14 cellular contexts compared by ENCODE assay signal in the genomic region with DNA sequence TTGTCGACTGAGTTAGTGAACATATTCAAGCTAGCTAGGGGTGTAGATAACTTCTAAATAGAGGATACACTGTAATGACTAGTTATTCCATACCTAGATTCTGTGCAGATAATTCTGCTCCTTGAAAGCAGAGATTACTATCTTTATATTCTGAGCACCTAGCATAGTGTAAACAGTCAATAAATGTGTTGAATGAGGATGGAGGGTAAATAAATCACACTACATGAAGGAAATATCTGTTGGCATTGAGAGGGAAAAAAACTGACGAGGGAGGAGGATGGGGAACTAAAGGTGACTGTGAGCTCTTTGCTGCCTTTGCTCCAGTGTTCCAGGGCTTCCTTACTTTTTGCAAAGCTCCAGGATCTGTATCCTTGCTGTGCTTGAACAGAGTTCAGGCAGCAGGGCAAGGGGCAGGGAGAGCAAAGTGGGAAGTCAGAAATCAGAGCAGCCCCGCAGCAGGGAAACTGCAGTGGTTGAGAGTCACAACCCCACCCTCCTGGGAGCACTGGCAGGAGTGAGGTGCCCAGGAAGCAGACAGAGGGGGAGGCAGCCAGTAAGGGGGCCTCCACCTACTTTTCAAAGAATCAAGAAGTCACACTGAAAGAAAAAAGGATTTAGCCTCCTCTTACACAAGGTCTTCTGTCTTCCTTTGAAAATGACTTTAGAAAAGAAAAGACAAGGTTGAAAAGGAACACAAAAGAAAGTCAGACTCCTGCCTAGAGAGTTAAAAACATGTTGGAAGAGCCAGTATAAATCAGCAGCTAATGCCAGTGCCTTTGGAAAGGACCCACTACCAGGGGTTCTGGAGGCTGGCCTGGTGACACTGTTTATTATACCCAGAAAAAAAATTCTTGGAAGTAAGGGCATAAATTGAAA.
DNase-seq lines count a peak whose midpoint lies in the region; ATAC-seq and TF ChIP-seq lines count a peak whose summit lies in the region.
"Had no signal": no experiment of that assay in that cellular context is flagged by ENCODE, and none has a peak within 500 bp of the region (broad histone marks: within the 10 kb centered on the region; RNA-seq: fewer than 3 reads in every experiment).

No MANE protein-coding gene starts in this region.

- no peaks in the 10 kb centered on the region for H3K36me3 ChIP-seq in CD4-positive, CD25-positive, alpha-beta regulatory T cell (ENCODE audit: control insufficient read depth, insufficient read depth, low read length)
- H3K36me3 ChIP-seq in esophagus muscularis mucosa (no peaks in the 10 kb centered on the region), heart right ventricle (no peaks in the 10 kb centered on the region)
- H3K36me3 ChIP-seq: gastrocnemius medialis, neutrophil, thoracic aorta had no signal

- H3K4me3 ChIP-seq in CD4-positive, CD25-positive, alpha-beta regulatory T cell (ENCODE audit: low read depth, low read length), result no peak overlapping the region
- H3K4me3 ChIP-seq in esophagus muscularis mucosa (no peak overlapping the region), heart right ventricle (no peak overlapping the region)
- H3K4me3 ChIP-seq: gastrocnemius medialis, skin epidermis, thoracic aorta had no signal

- 72% methylated on average over 3 of the region's 3 CpGs for WGBS in esophagus muscularis mucosa
- 53 to 55% methylated on average over 3 of the region's 3 CpGs for WGBS in heart right ventricle, 2 donors

- peak in 1 of 3 donors; percentile 76 for DNase-seq in CD4-positive, CD25-positive, alpha-beta regulatory T cell
- DNase-seq in D341Med (ENCODE audit: low spot score) (peak; percentile 12), left colon (peak in 1 of 2 donors; percentile 10), esophagus muscularis mucosa (ENCODE audit: extremely low spot score) (no peak), SIG-M5 treated with dmso at 0.1 percent for 504 hours (lab: John Stamatoyannopoulos, UW; ENCODE audit: unreplicated experiment) (no peak), heart right ventricle (no peak)
- peak; percentile 47 for DNase-seq in activated CD8-positive, alpha-beta T cell treated with anti-CD3 and anti-CD28 coated beads, Interleukin-2, amount 10 ng/mL, durations not matched to agents 7 days and 5 days
- DNase-seq: gastrocnemius medialis, Karpas-422, SW 1271 had no signal

- no peak overlapping the region for H3K27ac ChIP-seq in CD4-positive, CD25-positive, alpha-beta regulatory T cell (ENCODE audit: insufficient read depth, low read length, poor library complexity, severe bottlenecking)
- H3K27ac ChIP-seq in esophagus muscularis mucosa (replicated peaks in 1 of 4) (no peak overlapping the region), heart right ventricle (no peak overlapping the region)
- H3K27ac ChIP-seq: gastrocnemius medialis, neutrophil, skin epidermis, thoracic aorta had no signal

- intact Hi-C loops in left colon (cut with DNase I, micrococcal nuclease) (no loop called here), esophagus muscularis mucosa (cut with DNase I) (no loop called here), heart right ventricle (cut with DNase I) (no loop called here)

- no peaks in the 10 kb centered on the region for H3K27me3 ChIP-seq in CD4-positive, CD25-positive, alpha-beta regulatory T cell (ENCODE audit: control insufficient read depth, insufficient read depth, low read length)
- no peaks in the 10 kb centered on the region for H3K27me3 ChIP-seq in esophagus muscularis mucosa
- H3K27me3 ChIP-seq in heart right ventricle, result no peaks in the 10 kb centered on the region
- H3K27me3 ChIP-seq: gastrocnemius medialis, neutrophil had no signal

- no peak for TF ChIP-seq POLR2A in esophagus muscularis mucosa (IDR thresholded peaks at IDR 0.05; ENCODE audit: low read depth)

- H3K9me3 Mint-ChIP-seq in CD4-positive, CD25-positive, alpha-beta regulatory T cell, result no peaks in the 10 kb centered on the region
- H3K9me3 Mint-ChIP-seq in activated CD8-positive, alpha-beta T cell treated with anti-CD3 and anti-CD28 coated beads, Interleukin-2, amount 10 ng/mL, durations not matched to agents 7 days and 5 days (ENCODE audit: insufficient read depth), result peaks cover 11% of the 10 kb centered on the region

- CTCF ChIA-PET in activated CD8-positive, alpha-beta T cell treated with anti-CD3 and anti-CD28 coated beads, Interleukin-2, amount 10 ng/mL, durations not matched to agents 7 days and 5 days (lab: Charles Lee), result interaction anchor here (1.3 kb wide), 1 partner anchor 10 kb away, joined by 3 read pairs; no protein-coding TSS in a partner anchor

- H3K27me3 Mint-ChIP-seq in CD4-positive, CD25-positive, alpha-beta regulatory T cell, result no peaks in the 10 kb centered on the region
- H3K27me3 Mint-ChIP-seq in activated CD8-positive, alpha-beta T cell treated with anti-CD3 and anti-CD28 coated beads, Interleukin-2, amount 10 ng/mL, durations not matched to agents 7 days and 5 days (ENCODE audit: low read depth), result no peaks in the 10 kb centered on the region

- peaks cover 10 to 51% (median 32%) of the 10 kb centered on the region in 4 donors for H3K4me1 Mint-ChIP-seq in CD4-positive, CD25-positive, alpha-beta regulatory T cell
- H3K4me1 Mint-ChIP-seq in activated CD8-positive, alpha-beta T cell treated with anti-CD3 and anti-CD28 coated beads, Interleukin-2, amount 10 ng/mL, durations not matched to agents 7 days and 5 days (ENCODE audit: low read depth), result peaks cover 84% of the 10 kb centered on the region

- TF ChIP-seq CTCF in esophagus muscularis mucosa (IDR thresholded peaks at IDR 0.05) (no peak), heart right ventricle (IDR thresholded peaks at IDR 0.05) (no peak)

- H3K9me3 ChIP-seq in CD4-positive, CD25-positive, alpha-beta regulatory T cell (ENCODE audit: control insufficient read depth in 2 of 2, low read length in 2 of 2), result no peaks in the 10 kb centered on the region
- H3K9me3 ChIP-seq in esophagus muscularis mucosa, result no peaks in the 10 kb centered on the region
- H3K9me3 ChIP-seq in heart right ventricle, result no peaks in the 10 kb centered on the region
- H3K9me3 ChIP-seq: gastrocnemius medialis, neutrophil, thoracic aorta had no signal

- peak overlapping the region; percentile 81 to 88 (median 87) for H3K27ac Mint-ChIP-seq in CD4-positive, CD25-positive, alpha-beta regulatory T cell
- H3K27ac Mint-ChIP-seq in activated CD8-positive, alpha-beta T cell treated with anti-CD3 and anti-CD28 coated beads, Interleukin-2, amount 10 ng/mL, durations not matched to agents 7 days and 5 days, result peak overlapping the region; percentile 72

- H3K4me1 ChIP-seq in CD4-positive, CD25-positive, alpha-beta regulatory T cell (ENCODE audit: control insufficient read depth, insufficient read depth, low read length, poor library complexity, severe bottlenecking), result peaks cover 7% of the 10 kb centered on the region
- H3K4me1 ChIP-seq in esophagus muscularis mucosa (peaks cover 0 to 4% (median 0%) of the 10 kb centered on the region in 4 donors), heart right ventricle (peaks cover 0 to 6% (median 0%) of the 10 kb centered on the region in 9 donors)
- H3K4me1 ChIP-seq: gastrocnemius medialis had no signal

- POLR2A ChIA-PET in activated CD8-positive, alpha-beta T cell treated with anti-CD3 and anti-CD28 coated beads, Interleukin-2, amount 10 ng/mL, durations not matched to agents 7 days and 5 days (lab: Charles Lee), result interaction anchor here (0.8 to 1.5 kb wide), 4 partner anchors 64 to 72 kb away, joined by 3 to 5 read pairs (median 4); no protein-coding TSS in a partner anchor

- no peak for TF ChIP-seq EP300 in esophagus muscularis mucosa (IDR thresholded peaks at IDR 0.05)

- H3K4me3 Mint-ChIP-seq in CD4-positive, CD25-positive, alpha-beta regulatory T cell, result peak overlapping the region in 3 of 4 donors; percentile 17 to 61 (median 29)
- peak overlapping the region; percentile 10 for H3K4me3 Mint-ChIP-seq in activated CD8-positive, alpha-beta T cell treated with anti-CD3 and anti-CD28 coated beads, Interleukin-2, amount 10 ng/mL, durations not matched to agents 7 days and 5 days

- ATAC-seq in CD4-positive, CD25-positive, alpha-beta regulatory T cell (ENCODE audit: low read depth in 2 of 2), result no peak
- ATAC-seq in activated CD8-positive, alpha-beta T cell treated with anti-CD3 and anti-CD28 coated beads, Interleukin-2, amount 10 ng/mL, durations not matched to agents 7 days and 5 days, result peak; percentile 56
- ATAC-seq in left colon (peak; percentile 87), HG03432 (IDR thresholded peaks at IDR 0.05; ENCODE audit: unreplicated experiment) (no peak), heart right ventricle (no peak)
- ATAC-seq: gastrocnemius medialis had no signal

- H3K36me3 Mint-ChIP-seq in CD4-positive, CD25-positive, alpha-beta regulatory T cell, result peaks cover 9% of the 10 kb centered on the region
- peaks cover 50% of the 10 kb centered on the region for H3K36me3 Mint-ChIP-seq in activated CD8-positive, alpha-beta T cell treated with anti-CD3 and anti-CD28 coated beads, Interleukin-2, amount 10 ng/mL, durations not matched to agents 7 days and 5 days (ENCODE audit: low read depth)

Comparison
In these comparisons a context has a peak if more than half of its experiments do, and no peak if none do; other contexts are left out.
1. ATAC-seq: peak in activated CD8-positive, alpha-beta T cell treated with anti-CD3 and anti-CD28 coated beads, Interleukin-2, amount 10 ng/mL, durations not matched to agents 7 days and 5 days (single experiment) and left colon (single experiment); none in CD4-positive, CD25-positive, alpha-beta regulatory T cell (0 of 2), HG03432 (single experiment) and heart right ventricle (0 of 8).
2. DNase-seq: peak in D341Med (single experiment) and activated CD8-positive, alpha-beta T cell treated with anti-CD3 and anti-CD28 coated beads, Interleukin-2, amount 10 ng/mL, durations not matched to agents 7 days and 5 days (single experiment); none in esophagus muscularis mucosa (single experiment), SIG-M5 treated with dmso at 0.1 percent for 504 hours (single experiment) and heart right ventricle (0 of 2).